Comparison of ENCODE assay signal across 16 cellular contexts in genomic region chr3:71060536-71060935, GRCh38.
DNase-seq lines count a peak whose midpoint lies in the region; ATAC-seq and TF ChIP-seq lines count a peak whose summit lies in the region.
"Had no signal": no experiment of that assay in that cellular context is flagged by ENCODE, and none has a peak within 500 bp of the region (broad histone marks: within the 10 kb centered on the region; RNA-seq: fewer than 3 reads in every experiment).

No MANE protein-coding gene starts in this region.

- H3K4me1 ChIP-seq in foreskin keratinocyte (peaks cover 67% of the 10 kb centered on the region), subcutaneous abdominal adipose tissue (ENCODE audit: control insufficient read depth in 5 of 5, insufficient read depth in 5 of 5, low read length in 5 of 5) (peaks cover 2 to 67% (median 55%) of the 10 kb centered on the region in 5 donors)

- no peaks in the 10 kb centered on the region for H3K9me3 Mint-ChIP-seq in T-helper 1 cell treated with Interleukin-12 subunit alpha and Interleukin-12 subunit beta and Interleukin-4 antibody, amounts not matched to agents 30 μg/mL and 1 μg/mL, for 36 hours
- H3K9me3 Mint-ChIP-seq in WTC11: no peaks in the 10 kb centered on the region

- H3K4me3 ChIP-seq in subcutaneous abdominal adipose tissue (ENCODE audit: low read depth in 1 of 5, low read length in 5 of 5): peak overlapping the region in 4 of 5 donors; percentile 15 to 94 (median 80)

- H3K36me3 Mint-ChIP-seq in T-helper 1 cell treated with Interleukin-12 subunit alpha and Interleukin-12 subunit beta and Interleukin-4 antibody, amounts not matched to agents 30 μg/mL and 1 μg/mL, for 36 hours (ENCODE audit: low read depth): peaks cover 7% of the 10 kb centered on the region
- H3K36me3 Mint-ChIP-seq in WTC11: no peaks in the 10 kb centered on the region

- peaks cover 5% of the 10 kb centered on the region for H3K27me3 Mint-ChIP-seq in T-helper 1 cell treated with Interleukin-12 subunit alpha and Interleukin-12 subunit beta and Interleukin-4 antibody, amounts not matched to agents 30 μg/mL and 1 μg/mL, for 36 hours (ENCODE audit: low read depth)
- no peaks in the 10 kb centered on the region; the same call in 1 of the 2 replicates for H3K27me3 Mint-ChIP-seq in WTC11 (ENCODE audit: low read depth)

- peak overlapping the region; percentile 10 for H3K4me3 Mint-ChIP-seq in T-helper 1 cell treated with Interleukin-12 subunit alpha and Interleukin-12 subunit beta and Interleukin-4 antibody, amounts not matched to agents 30 μg/mL and 1 μg/mL, for 36 hours
- no peak overlapping the region for H3K4me3 Mint-ChIP-seq in WTC11

- peaks cover 35% of the 10 kb centered on the region for H3K4me1 Mint-ChIP-seq in T-helper 1 cell treated with Interleukin-12 subunit alpha and Interleukin-12 subunit beta and Interleukin-4 antibody, amounts not matched to agents 30 μg/mL and 1 μg/mL, for 36 hours (ENCODE audit: low read depth)
- H3K4me1 Mint-ChIP-seq in WTC11: peaks cover 68% of the 10 kb centered on the region

- H3K27me3 ChIP-seq in foreskin keratinocyte (no peaks in the 10 kb centered on the region), subcutaneous abdominal adipose tissue (ENCODE audit: control insufficient read depth in 5 of 5, insufficient read depth in 4 of 5, low read length in 5 of 5) (no peaks in the 10 kb centered on the region)

- H3K27ac ChIP-seq in foreskin keratinocyte (peak overlapping the region; percentile 99), subcutaneous abdominal adipose tissue (ENCODE audit: low read depth, low read length) (peak overlapping the region; percentile 98)
- H3K27ac ChIP-seq: HL-60 had no signal

- H3K9ac ChIP-seq in subcutaneous abdominal adipose tissue (ENCODE audit: low read length in 5 of 5): peak overlapping the region in 1 of 5 donors; percentile 10

- peak overlapping the region; percentile 16 for H3K27ac Mint-ChIP-seq in T-helper 1 cell treated with Interleukin-12 subunit alpha and Interleukin-12 subunit beta and Interleukin-4 antibody, amounts not matched to agents 30 μg/mL and 1 μg/mL, for 36 hours
- H3K27ac Mint-ChIP-seq in WTC11: peak overlapping the region; percentile 39; the same call in 1 of the 2 replicates

- POLR2A ChIA-PET in WTC11 (lab: Charles Lee): interaction anchor here (1.4 kb wide), 1 partner anchor 200 kb away, joined by 3 read pairs; no protein-coding TSS in a partner anchor

- no peaks in the 10 kb centered on the region for H3K36me3 ChIP-seq in subcutaneous abdominal adipose tissue (ENCODE audit: control insufficient read depth in 5 of 5, insufficient read depth in 5 of 5, low read length in 5 of 5)

- TF ChIP-seq CTCF in WTC11 (IDR thresholded peaks at IDR 0.05) (no peak), foreskin keratinocyte (conservative IDR thresholded peaks at IDR 0.05) (no peak)

- CTCF ChIA-PET in WTC11 (lab: Charles Lee): interaction anchor here (0.6 to 1.5 kb wide), 2 partner anchors 13 to 595 kb away, joined by 4 to 5 read pairs; no protein-coding TSS in a partner anchor

- H3K9me3 ChIP-seq in subcutaneous abdominal adipose tissue (ENCODE audit: control insufficient read depth in 5 of 5, low read length in 5 of 5): no peaks in the 10 kb centered on the region

- DNase-seq in T-helper 1 cell: no peak
- DNase-seq in WTC11 (ENCODE audit: low spot score): no peak
- DNase-seq in foreskin keratinocyte: no peak
- no peak for DNase-seq in activated naive CD4-positive, alpha-beta T cell treated with Interleukin-2 at 50 U/mL for 16 hours
- DNase-seq in NCI-H345 treated with DMSO at 0.1 percent for 48 hours (lab: John Stamatoyannopoulos, UW; ENCODE audit: unreplicated experiment): no peak
- DNase-seq: DMS 273 treated with DMSO at 0.1 percent for 48 hours; effector CD8-positive, alpha-beta T cell; MM.1S; NCI-H2171 treated with DMSO at 0.1 percent for 48 hours; OCI-M1; substantia nigra; T-helper 9 cell had no signal

- no peak for ATAC-seq in WTC11
- ATAC-seq in foreskin keratinocyte: no peak
- ATAC-seq in GM21528 (IDR thresholded peaks at IDR 0.05; ENCODE audit: low FRiP score, unreplicated experiment): no peak

TF ChIP-seq in WTC11, 78 proteins besides CTCF, POLR2A, EP300 and RAD21:
- TF ChIP-seq ZBTB21 (CRISPR knock-in tag; IDR thresholded peaks at IDR 0.05; ENCODE audit: borderline replicate concordance) (no peak), ATF2 (CRISPR knock-in tag; IDR thresholded peaks at IDR 0.05; ENCODE audit: borderline replicate concordance, low read depth) (no peak), CREM (CRISPR knock-in tag; IDR thresholded peaks at IDR 0.05) (no peak), ELF4 (CRISPR knock-in tag; IDR thresholded peaks at IDR 0.05; ENCODE audit: low read depth) (no peak), FOXP4 (CRISPR knock-in tag; IDR thresholded peaks at IDR 0.05) (no peak)
